ENCODE assay signal across 8 cellular contexts in the genomic region with DNA sequence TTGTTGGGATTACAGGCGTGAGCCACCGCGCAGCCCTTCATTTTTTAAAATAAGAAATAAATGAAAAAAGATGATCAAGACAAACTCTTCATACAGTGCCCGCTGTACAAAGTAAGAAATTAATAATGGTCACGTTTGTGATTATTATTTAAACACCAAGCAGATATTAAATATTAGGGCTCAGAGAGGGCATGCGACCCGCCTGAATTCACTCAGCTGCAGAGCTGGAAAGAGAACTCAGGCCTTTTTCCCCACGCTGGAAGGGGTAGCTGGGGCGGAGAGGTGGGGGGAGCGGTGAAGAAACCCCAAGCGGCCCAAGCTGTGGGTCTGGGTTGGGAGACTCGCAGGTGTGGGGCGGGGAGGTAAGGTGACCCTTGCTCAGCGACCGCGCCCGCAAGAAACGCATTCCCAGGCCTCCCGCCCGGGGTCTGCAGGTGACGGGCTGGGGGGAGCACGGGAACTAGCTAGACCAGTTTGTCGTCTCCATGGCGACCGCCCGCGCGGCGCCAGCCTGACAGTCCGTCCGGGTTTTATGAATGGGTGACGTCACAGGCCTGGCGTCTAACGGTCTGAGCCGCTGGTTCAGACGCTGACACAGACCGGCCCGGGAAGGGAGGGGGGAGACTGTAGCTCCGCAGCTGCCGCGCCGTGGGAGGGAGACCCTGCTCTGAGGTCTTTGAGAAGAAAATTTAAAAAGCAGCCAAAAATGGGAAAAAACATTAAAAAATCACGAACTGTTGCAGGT. TPM values are rescaled to one million over a fixed set of nuclear protein-coding genes. Genes with fewer than 3 reads are reported as not detected.
DNase-seq lines count a peak whose midpoint lies in the region; ATAC-seq and TF ChIP-seq lines count a peak whose summit lies in the region.

No MANE protein-coding gene starts in this region.

- DNase-seq in AML-193 (lab: John Stamatoyannopoulos, UW) = peak; percentile 27 to 34
- peak; percentile 44 for DNase-seq in KG1 (lab: John Stamatoyannopoulos, UW)
- peak; percentile 98 for DNase-seq in PC-3
- DNase-seq in activated T-cell treated with anti-CD3 and anti-CD28 coated beads, Interleukin-2, amount 50 U/mL, for 1 hour = peak; percentile 80
- DNase-seq in erythroblast (lab: John Stamatoyannopoulos, UW) = peak; percentile 91
- DNase-seq in mucosa of descending colon = peak; percentile 95 to 99 (median 97)
- peak; percentile 64 to 73 for DNase-seq in stimulated activated CD8-positive, alpha-beta memory T cell treated with anti-CD3 and anti-CD28 coated beads, Interleukin-15, amount 100 ng/mL, for 48 hours (ENCODE audit: low read depth in 2 of 2)

- peaks cover 15% of the 10 kb centered on the region for H3F3A ChIP-seq in PC-3 (ENCODE audit: low read length, unreplicated experiment)

- H3K9me3 ChIP-seq in PC-3 (ENCODE audit: low read length) (no peaks in the 10 kb centered on the region), mucosa of descending colon (no peaks in the 10 kb centered on the region)

- TF ChIP-seq CTCF in PC-3 (conservative IDR thresholded peaks at IDR 0.05; ENCODE audit: low read depth, low read length) (no peak), mucosa of descending colon (IDR thresholded peaks at IDR 0.05) (no peak)

- peaks cover 33% of the 10 kb centered on the region for H3K79me2 ChIP-seq in PC-3 (ENCODE audit: low read length)

- BruUV-seq in PC-3 (replicated peaks; lab: Mats Ljungman, UMichigan) = no TSS peak

- H2AFZ ChIP-seq in PC-3 (ENCODE audit: low read length) = peak overlapping the region; percentile 53

- H3K36me3 ChIP-seq in PC-3 (ENCODE audit: low read depth, low read length) (0 out of 2 replicates have a peak, but pooled peaks cover 6% of the 10 kb centered on the region), mucosa of descending colon (ENCODE audit: low read depth) (peaks cover 2% of the 10 kb centered on the region)

- peaks cover 17% of the 10 kb centered on the region for H4K20me1 ChIP-seq in PC-3 (ENCODE audit: low read length)

- peak overlapping the region; percentile 76 for H3K9ac ChIP-seq in PC-3 (ENCODE audit: low read length)

- intact Hi-C loops in PC-3 (cut with micrococcal nuclease) (loop anchor here (1.0 kb wide), 1 partner anchor 11 kb away; no protein-coding TSS in a partner anchor), mucosa of descending colon (cut with DNase I, micrococcal nuclease) (no loop called here)

- no peaks in the 10 kb centered on the region for H3K9me2 ChIP-seq in PC-3 (replicated peaks; ENCODE audit: low read length)

- H3K4me3 ChIP-seq in PC-3 (ENCODE audit: low read length) (peak overlapping the region; percentile 97), mucosa of descending colon (no peak overlapping the region)

- POLR2A ChIA-PET in PC-3 (lab: Charles Lee; ENCODE audit: unreplicated experiment) = interaction anchor here (0.7 to 3.7 kb wide), 3 partner anchors 11 to 135 kb away, joined by 3 to 34 read pairs (median 22); a partner anchor contains a TSS

- no peaks in the 10 kb centered on the region for H3K27me3 ChIP-seq in PC-3 (ENCODE audit: low read length)

- TF ChIP-seq POLR2A in erythroblast (IDR thresholded peaks at IDR 0.05; ENCODE audit: low read length) = no peak

- peak overlapping the region; percentile 68 for H3K27ac ChIP-seq in PC-3 (ENCODE audit: low read length)

- CTCF ChIA-PET in PC-3 (lab: Charles Lee) = interaction anchor here (1.0 to 2.3 kb wide), 4 partner anchors 9 to 43 kb away, joined by 4 to 10 read pairs (median 8); no protein-coding TSS in a partner anchor

- peaks cover 47% of the 10 kb centered on the region for H3K4me1 ChIP-seq in PC-3 (ENCODE audit: insufficient read depth, low read length)
- H3K4me1 ChIP-seq in mucosa of descending colon (ENCODE audit: low read depth) = peaks cover 27% of the 10 kb centered on the region

- ATAC-seq in GM19395 (IDR thresholded peaks at IDR 0.05; ENCODE audit: unreplicated experiment) (peak; percentile 60), PC-3 (peak; percentile 39), mucosa of descending colon (peak; percentile 62)

- H3K4me2 ChIP-seq in PC-3 (ENCODE audit: low read length) = peak overlapping the region; percentile 83

RNA-seq across cellular contexts. Expression of a gene that starts 1.1 kb away (rescaled TPM):
- total RNA-seq in PC-3 (2014; rRNA removed) = 774 and 872 TPM in 2 replicates
- 100 to 1,000 TPM; 172 to 414 (median 201) TPM for total RNA-seq in mucosa of descending colon

RNA-seq across cellular contexts. Expression of a gene that starts 33.7 kb away (rescaled TPM):
- not detected in 2 replicates for total RNA-seq in PC-3 (2014; rRNA removed)
- total RNA-seq in mucosa of descending colon = under 1 TPM; 0.63 to 0.90 (median 0.76) TPM

Comparison
In these comparisons a context has a peak if more than half of its experiments do, and no peak if none do; other contexts are left out.
1. DNase-seq: peak in every context shown above with its lines; median percentile 98 in PC-3; 97 in mucosa of descending colon; 91 in erythroblast; 80 in activated T-cell treated with anti-CD3 and anti-CD28 coated beads, Interleukin-2, amount 50 U/mL, for 1 hour; 68 in stimulated activated CD8-positive, alpha-beta memory T cell treated with anti-CD3 and anti-CD28 coated beads, Interleukin-15, amount 100 ng/mL, for 48 hours; 44 in KG1; 30 in AML-193.